Comparison of ENCODE assay signal across 11 cellular contexts in the genomic region with DNA sequence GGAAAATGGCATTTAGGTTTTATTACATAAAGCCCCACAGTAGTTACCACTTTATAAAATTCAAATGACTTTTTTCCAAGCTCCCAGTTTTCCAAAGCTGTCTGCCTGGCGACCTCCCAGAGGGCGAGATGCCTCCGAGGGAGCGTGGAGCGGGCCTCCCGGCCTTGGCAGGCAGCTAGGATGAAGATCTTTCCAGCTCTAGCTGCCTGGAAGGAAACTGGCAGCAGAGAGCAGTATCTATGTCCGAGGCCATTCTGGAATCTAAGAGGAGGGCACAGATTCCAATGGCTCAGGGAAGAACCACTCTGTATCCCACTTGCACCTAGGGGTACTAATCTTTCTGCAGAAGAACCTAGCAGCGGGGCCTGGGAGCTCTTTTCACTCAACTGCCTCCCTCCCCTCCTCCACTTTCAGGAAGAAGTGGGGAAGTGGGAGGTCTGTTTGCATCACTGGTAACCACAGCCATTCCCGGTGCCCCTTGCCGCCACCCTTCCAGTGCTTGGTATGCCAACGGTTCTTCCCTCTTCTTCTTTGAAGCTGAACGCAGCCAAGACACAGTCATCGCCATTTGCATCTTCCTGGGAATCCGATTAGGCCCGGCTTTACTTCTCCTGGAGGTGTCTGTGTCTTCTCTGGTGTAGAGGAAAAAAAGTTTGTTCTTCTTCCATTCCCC. TPM values are rescaled to one million over a fixed set of nuclear protein-coding genes. Genes with fewer than 3 reads are reported as not detected.
DNase-seq lines count a peak whose midpoint lies in the region; ATAC-seq and TF ChIP-seq lines count a peak whose summit lies in the region.
"Had no signal": no experiment of that assay in that cellular context is flagged by ENCODE, and none has a peak within 500 bp of the region (broad histone marks: within the 10 kb centered on the region; RNA-seq: fewer than 3 reads in every experiment).

No MANE protein-coding gene starts in this region.

- no peaks in the 10 kb centered on the region for H3K27me3 ChIP-seq in ovary

- no peak for ATAC-seq in GM21515 (IDR thresholded peaks at IDR 0.05; ENCODE audit: unreplicated experiment)
- ATAC-seq in HG02759 (IDR thresholded peaks at IDR 0.05; ENCODE audit: unreplicated experiment) = no peak
- ATAC-seq in GM19452 (IDR thresholded peaks at IDR 0.05; ENCODE audit: unreplicated experiment) = no peak

- WGBS in ovary, 3 donors = 50 to 53% (median 53%) methylated on average over 15 of the region's 15 CpGs

- no peak for TF ChIP-seq POLR2A in ovary (IDR thresholded peaks at IDR 0.05)

- H3K27ac ChIP-seq in ovary = no peak overlapping the region

- DNase-seq in GF-D8 (lab: John Stamatoyannopoulos, UW) (peak; percentile 92), NCI-H82 (lab: John Stamatoyannopoulos, UW) (peak; percentile 52), fibroblast of gingiva (ENCODE audit: low read depth) (peak; percentile 10), ovary (peak in 3 of 5 donors; percentile 22 to 46 (median 38))
- no peak for DNase-seq in activated CD8-positive, alpha-beta memory T cell treated with anti-CD3 and anti-CD28 coated beads, Interleukin-2, amount 50 U/mL, for 4 hours
- DNase-seq: MM.1S; NCI-H69; stimulated activated CD8-positive, alpha-beta memory T cell treated with anti-CD3 and anti-CD28 coated beads, Interleukin-4, amount 100 ng/mL, for 48 hours had no signal

- H3K36me3 ChIP-seq in ovary = no peaks in the 10 kb centered on the region

- no peak overlapping the region for H3K4me3 ChIP-seq in ovary

- TF ChIP-seq EP300 in ovary (IDR thresholded peaks at IDR 0.05) = no peak

- TF ChIP-seq CTCF in ovary (IDR thresholded peaks at IDR 0.05) = no peak

- intact Hi-C loops in ovary (cut with DNase I) = no loop called here

- H3K4me1 ChIP-seq in ovary (ENCODE audit: insufficient read depth) = no peaks in the 10 kb centered on the region

- H3K9me3 ChIP-seq in ovary = no peaks in the 10 kb centered on the region

RNA-seq across cellular contexts. Expression of a gene that starts 47.4 kb away (rescaled TPM):
- 10 to 100 TPM; 55.6 to 75.1 (median 68.5) TPM for total RNA-seq in ovary
- polyA plus RNA-seq in ovary = 10 to 100 TPM; 36.0 to 61.9 TPM
